Comparison of ENCODE assay signal across 9 cellular contexts in genomic region chr19:3655402-3656072, GRCh38.
DNase-seq lines count a peak whose midpoint lies in the region; ATAC-seq, FAIRE-seq and TF ChIP-seq lines count a peak whose summit lies in the region.
"Had no signal": no experiment of that assay in that cellular context is flagged by ENCODE, and none has a peak within 500 bp of the region (broad histone marks: within the 10 kb centered on the region; RNA-seq: fewer than 3 reads in every experiment).

No MANE protein-coding gene starts in this region.

- peak; percentile 95 for DNase-seq in GM04504 (ENCODE audit: low read depth)
- peak; percentile 8 for DNase-seq in RCC 7860 (ENCODE audit: low spot score)
- DNase-seq in fibroblast of mammary gland (ENCODE audit: low read depth) = peak; percentile 94
- DNase-seq in NCI-H187 treated with DMSO at 0.1 percent for 48 hours (lab: John Stamatoyannopoulos, UW) = no peak
- no peak for DNase-seq in putamen (ENCODE audit: low spot score)
- DNase-seq: activated T-cell treated with anti-CD3 and anti-CD28 coated beads, Interleukin-2, amount 50 U/mL, for 48 hours had no signal

- no peak for FAIRE-seq in RCC 7860 (lab: Jason Lieb, UNC)

- H3K27ac ChIP-seq in skin epidermis = peak overlapping the region in 14 of 21 experiments; percentile 15 to 82 (median 50)

- ATAC-seq in GM21381 (IDR thresholded peaks at IDR 0.05; ENCODE audit: unreplicated experiment) = no peak
- ATAC-seq in GM21825 (IDR thresholded peaks at IDR 0.05; ENCODE audit: unreplicated experiment) = no peak

- no peak for TF ChIP-seq CTCF in fibroblast of mammary gland (conservative IDR thresholded peaks at IDR 0.05; ENCODE audit: control insufficient read depth, insufficient read depth, low read depth, low read length)

- no peak overlapping the region for H3K4me3 ChIP-seq in fibroblast of mammary gland (ENCODE audit: control insufficient read depth, low read depth, low read length)
- no peak overlapping the region for H3K4me3 ChIP-seq in skin epidermis

Comparison
In these comparisons a context has a peak if more than half of its experiments do, and no peak if none do; other contexts are left out.
1. DNase-seq: peak in GM04504 (single experiment), RCC 7860 (single experiment) and fibroblast of mammary gland (single experiment); none in NCI-H187 treated with DMSO at 0.1 percent for 48 hours (single experiment) and putamen (single experiment).